14 cellular contexts compared by ENCODE assay signal in genomic region chr11:80495116-80495515, GRCh38.
"Had no signal": no experiment of that assay in that cellular context is flagged by ENCODE, and none has a peak within 500 bp of the region (broad histone marks: within the 10 kb centered on the region; RNA-seq: fewer than 3 reads in every experiment).

No MANE protein-coding gene starts in this region.

- H3K27ac Mint-ChIP-seq: naive thymus-derived CD8-positive, alpha-beta T cell had no signal

- H3K4me1 ChIP-seq: colonic mucosa, heart left ventricle, right atrium auricular region, sigmoid colon had no signal

- H3K4me3 ChIP-seq: colonic mucosa, heart left ventricle, mucosa of descending colon, right atrium auricular region, sigmoid colon, skin epidermis had no signal

- H3K36me3 ChIP-seq: colonic mucosa, heart left ventricle, right atrium auricular region, sigmoid colon had no signal

- H3K27me3 ChIP-seq: colonic mucosa, heart left ventricle, right atrium auricular region, sigmoid colon had no signal

- H3K27me3 Mint-ChIP-seq: naive thymus-derived CD8-positive, alpha-beta T cell had no signal

- H3K4me3 Mint-ChIP-seq: naive thymus-derived CD8-positive, alpha-beta T cell; neural crest cell had no signal

- DNase-seq: colonic mucosa; dermis blood vessel endothelial cell; heart left ventricle; hippocampal formation; kidney glomerular epithelial cell; mucosa of descending colon; naive thymus-derived CD8-positive, alpha-beta T cell; posterior cingulate gyrus; sigmoid colon; stimulated activated CD4-positive, alpha-beta T cell treated with anti-CD3 and anti-CD28 coated beads, Interleukin-12 subunit alpha, Interleukin-12 subunit beta, amount 100 ng/mL, for 4 hours; stimulated activated naive CD4-positive, alpha-beta T cell treated with Interleukin-2 at 50 U/mL for 16 hours had no signal

- H3K27ac ChIP-seq: colonic mucosa, heart left ventricle, right atrium auricular region, sigmoid colon, skin epidermis had no signal

- H3K4me1 Mint-ChIP-seq: naive thymus-derived CD8-positive, alpha-beta T cell; neural crest cell had no signal

- H3K9me3 ChIP-seq: colonic mucosa had no signal
